Comparison of ENCODE assay signal across 1 cellular context in the genomic region with DNA sequence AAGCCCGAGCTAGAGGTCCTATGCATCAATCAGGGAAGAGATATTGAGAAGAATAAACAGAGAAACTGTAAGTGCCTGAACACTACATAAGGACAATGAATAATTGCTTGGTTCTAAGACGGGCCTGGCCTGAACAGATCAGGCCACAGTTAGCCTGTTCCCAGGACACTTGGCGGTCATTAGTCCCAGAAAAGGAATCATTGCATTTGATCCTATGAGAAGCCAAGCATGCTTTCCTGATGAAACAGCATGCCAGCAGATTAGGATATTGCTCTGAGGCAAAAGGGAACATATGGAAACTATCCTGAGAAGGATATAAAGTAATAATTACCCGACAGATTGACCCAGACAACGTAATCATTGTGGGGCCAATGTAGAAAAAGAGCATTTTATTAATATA.
TF ChIP-seq lines count a peak whose summit lies in the region.

No MANE protein-coding gene starts in this region.

TF ChIP-seq in SK-N-SH, 30 proteins besides CTCF, POLR2A, EP300 and RAD21 (continued from another document):
- TF ChIP-seq ZBTB33 (IDR thresholded peaks at IDR 0.05; ENCODE audit: borderline replicate concordance, low read depth) (no peak), GATA2 (CRISPR knock-in tag; IDR thresholded peaks at IDR 0.05) (no peak)
